Comparison of ENCODE assay signal across 10 cellular contexts in genomic region chr13:33745370-33746324, GRCh38.
A peak's percentile ranks its signal among the peaks of the same experiment; 100 is the strongest.
DNase-seq lines count a peak whose midpoint lies in the region; ATAC-seq and TF ChIP-seq lines count a peak whose summit lies in the region.
"Had no signal": no experiment of that assay in that cellular context is flagged by ENCODE, and none has a peak within 500 bp of the region (broad histone marks: within the 10 kb centered on the region; RNA-seq: fewer than 3 reads in every experiment).

No MANE protein-coding gene starts in this region.

- DNase-seq in NCI-H146 (lab: John Stamatoyannopoulos, UW), result peak; percentile 94
- no peak for DNase-seq in right lobe of liver
- DNase-seq in NCI-H2171 (lab: John Stamatoyannopoulos, UW), result no peak
- DNase-seq in iPS-NIHi11 (ENCODE audit: low spot score), result no peak
- no peak for DNase-seq in type B pancreatic cell (ENCODE audit: extremely low spot score, unreplicated experiment)
- no peak for DNase-seq in NCI-H446 (lab: John Stamatoyannopoulos, UW)
- DNase-seq: effector CD4-positive, alpha-beta T cell; KG1 had no signal

- ATAC-seq in GM18907 (IDR thresholded peaks at IDR 0.05; ENCODE audit: unreplicated experiment), result peak; percentile 73
- ATAC-seq in HG02840 (IDR thresholded peaks at IDR 0.05; ENCODE audit: low FRiP score, unreplicated experiment), result peak; percentile 56
- peak; percentile 15 to 79 (median 41) for ATAC-seq in right lobe of liver

- no peaks in the 10 kb centered on the region for H3K36me3 ChIP-seq in right lobe of liver

- H3K36me3 Mint-ChIP-seq in type B pancreatic cell, result no peaks in the 10 kb centered on the region

- no peaks in the 10 kb centered on the region for H3K9me3 ChIP-seq in right lobe of liver

- no peak for TF ChIP-seq CTCF in right lobe of liver (IDR thresholded peaks at IDR 0.05)
- TF ChIP-seq CTCF in type B pancreatic cell (conservative IDR thresholded peaks at IDR 0.05), result no peak

- H3K27me3 Mint-ChIP-seq in type B pancreatic cell, result no peaks in the 10 kb centered on the region

- peaks cover 5% of the 10 kb centered on the region for H3K9me3 Mint-ChIP-seq in type B pancreatic cell

- H3K27ac ChIP-seq in right lobe of liver, result peak overlapping the region in 1 of 3 donors; percentile 36

- no peak overlapping the region for H3K4me3 ChIP-seq in right lobe of liver

- intact Hi-C loops in right lobe of liver (cut with DNase I), result no loop called here

- peaks cover 0 to 12% (median 4%) of the 10 kb centered on the region in 4 donors for H3K4me1 ChIP-seq in right lobe of liver

- H3K4me1 Mint-ChIP-seq in type B pancreatic cell (ENCODE audit: unreplicated experiment), result no peaks in the 10 kb centered on the region

- H3K27me3 ChIP-seq in right lobe of liver, result no peaks in the 10 kb centered on the region

- 67% methylated on average over 5 of the region's 7 CpGs for WGBS in right lobe of liver (ENCODE audit: insufficient coverage, low coverage, low lambda C conversion rate, missing lambda C conversion rate)

- H3K27ac Mint-ChIP-seq in type B pancreatic cell, result no peak overlapping the region

- no peak for TF ChIP-seq POLR2A in right lobe of liver (IDR thresholded peaks at IDR 0.05)

- no peak overlapping the region for H3K4me3 Mint-ChIP-seq in type B pancreatic cell
